In the genomic region with DNA sequence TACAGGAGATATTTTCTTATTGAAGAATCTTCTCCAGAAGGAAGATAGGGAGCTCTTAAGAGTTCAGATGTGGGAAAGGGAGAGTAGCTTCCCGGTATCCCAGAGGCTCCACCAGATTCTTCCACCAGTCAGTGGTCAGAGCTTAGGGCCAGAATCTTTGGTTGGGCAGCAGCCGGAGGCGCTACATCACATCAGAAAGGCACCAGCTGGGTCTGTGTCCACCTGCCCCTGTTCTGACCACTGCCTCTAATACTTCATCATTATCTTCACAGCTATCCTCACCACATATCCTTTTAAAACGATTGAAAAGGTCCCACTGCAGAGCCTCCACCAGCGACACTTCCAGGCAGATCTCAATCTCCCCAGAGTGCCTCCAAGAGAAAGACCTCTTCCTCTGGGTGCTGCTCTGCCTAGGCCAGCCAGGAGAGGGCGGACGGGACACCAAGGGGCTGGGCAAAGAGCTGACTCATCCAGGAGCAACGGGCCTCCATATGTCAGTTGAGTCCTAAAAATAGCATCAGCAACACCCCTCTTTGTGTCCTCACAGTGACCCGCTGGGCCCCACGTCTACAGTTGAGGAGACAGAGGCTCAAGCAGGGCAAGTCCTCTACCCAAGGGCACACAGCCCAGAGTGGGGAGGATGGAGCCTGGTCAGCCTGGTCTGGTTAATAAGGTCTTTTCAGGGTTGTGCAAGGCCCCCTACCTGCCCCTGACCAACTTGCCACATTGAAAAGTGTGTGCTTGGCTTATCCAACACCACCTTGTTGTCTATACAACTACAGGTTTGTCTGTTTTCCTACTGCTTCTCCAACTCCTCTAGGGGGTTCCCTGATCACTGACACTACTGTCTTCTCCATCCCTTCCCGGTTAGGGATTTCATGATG, we compare ENCODE assay signal across 8 cellular contexts.
DNase-seq lines count a peak whose midpoint lies in the region; ATAC-seq lines count a peak whose summit lies in the region.

No MANE protein-coding gene starts in this region.

- H3K4me3 Mint-ChIP-seq in activated naive CD8-positive, alpha-beta T cell treated with anti-CD3 and anti-CD28 coated beads, Interleukin-2, amount 50 U/mL, for 24 hours = no peak overlapping the region

- no peaks in the 10 kb centered on the region for H3K9me3 Mint-ChIP-seq in activated naive CD8-positive, alpha-beta T cell treated with anti-CD3 and anti-CD28 coated beads, Interleukin-2, amount 50 U/mL, for 24 hours

- H3K4me1 Mint-ChIP-seq in activated naive CD8-positive, alpha-beta T cell treated with anti-CD3 and anti-CD28 coated beads, Interleukin-2, amount 50 U/mL, for 24 hours = peaks cover 8% of the 10 kb centered on the region

- H3K36me3 Mint-ChIP-seq in activated naive CD8-positive, alpha-beta T cell treated with anti-CD3 and anti-CD28 coated beads, Interleukin-2, amount 50 U/mL, for 24 hours (ENCODE audit: low read depth) = peaks cover 5% of the 10 kb centered on the region

- DNase-seq in DMS 273 treated with DMSO at 0.1 percent for 48 hours (lab: John Stamatoyannopoulos, UW) = peak; percentile 90
- peak; percentile 57 for DNase-seq in NCI-H226
- peak; percentile 39 for DNase-seq in activated naive CD8-positive, alpha-beta T cell treated with anti-CD3 and anti-CD28 coated beads, Interleukin-2, amount 50 U/mL, for 24 hours
- DNase-seq in iris pigment epithelial cell (ENCODE audit: low read depth) = peak; percentile 55
- no peak for DNase-seq in activated effector memory CD4-positive, alpha-beta T cell treated with Interleukin-2 at 50 U/mL for 16 hours

- H3K27me3 Mint-ChIP-seq in activated naive CD8-positive, alpha-beta T cell treated with anti-CD3 and anti-CD28 coated beads, Interleukin-2, amount 50 U/mL, for 24 hours = no peaks in the 10 kb centered on the region

- no peak overlapping the region for H3K27ac Mint-ChIP-seq in activated naive CD8-positive, alpha-beta T cell treated with anti-CD3 and anti-CD28 coated beads, Interleukin-2, amount 50 U/mL, for 24 hours

- ATAC-seq in GM21619 (IDR thresholded peaks at IDR 0.05; ENCODE audit: unreplicated experiment) = peak; percentile 75
- ATAC-seq in activated naive CD8-positive, alpha-beta T cell treated with anti-CD3 and anti-CD28 coated beads, Interleukin-2, amount 50 U/mL, for 24 hours = peak; percentile 78
- ATAC-seq in GM19467 (IDR thresholded peaks at IDR 0.05; ENCODE audit: unreplicated experiment) = no peak
- no peak for ATAC-seq in GM18909 (IDR thresholded peaks at IDR 0.05; ENCODE audit: poor library complexity, unreplicated experiment)

Comparison
In these comparisons a context has a peak if more than half of its experiments do, and no peak if none do; other contexts are left out.
1. ATAC-seq: peak in GM21619 (single experiment) and activated naive CD8-positive, alpha-beta T cell treated with anti-CD3 and anti-CD28 coated beads, Interleukin-2, amount 50 U/mL, for 24 hours (single experiment); none in GM19467 (single experiment) and GM18909 (single experiment).